Comparison of ENCODE assay signal across 1 cellular context in genomic region chr12:120234643-120235368, GRCh38.
TF ChIP-seq lines count a peak whose summit lies in the region.

No MANE protein-coding gene starts in this region.

TF ChIP-seq in H1, 55 proteins besides CTCF, POLR2A, EP300 and RAD21:
- TF ChIP-seq HDAC2 (IDR thresholded peaks at IDR 0.05; ENCODE audit: borderline replicate concordance in 1 of 2, low read depth in 2 of 2, low read length in 2 of 2) = no peak
- TF ChIP-seq SIN3A (conservative IDR thresholded peaks at IDR 0.05 in 1 of 2, IDR thresholded peaks at IDR 0.05 in 1 of 2; ENCODE audit: low read depth in 1 of 2, low read length in 2 of 2) = peak; percentile 57 to 70; a peak in 2 of 4 replicates
